ENCODE assay signal across 9 cellular contexts in genomic region chr19:47019431-47020041, GRCh38. TPM values are rescaled to one million over a fixed set of nuclear protein-coding genes. Genes with fewer than 3 reads are reported as not detected.
A peak's percentile ranks its signal among the peaks of the same experiment; 100 is the strongest.
DNase-seq lines count a peak whose midpoint lies in the region; ATAC-seq and TF ChIP-seq lines count a peak whose summit lies in the region.
"Had no signal": no experiment of that assay in that cellular context is flagged by ENCODE, and none has a peak within 500 bp of the region (broad histone marks: within the 10 kb centered on the region; RNA-seq: fewer than 3 reads in every experiment).

NPAS1 (plus strand) TSS chr19:47019837; CDS start chr19:47021048, 1,211 bp downstream.

- DNase-seq in GM20000 (ENCODE audit: low spot score): peak; percentile 66
- peak; percentile 43 for DNase-seq in RWPE2 (ENCODE audit: low spot score)
- DNase-seq in left cardiac atrium: no peak
- no peak for DNase-seq in retinal pigment epithelial cell (ENCODE audit: low read depth)
- no peak for DNase-seq in HPDE6-E6E7 (ENCODE audit: extremely low spot score)
- DNase-seq in NCI-H2196 (lab: John Stamatoyannopoulos, UW; ENCODE audit: unreplicated experiment): no peak
- DNase-seq in activated CD4-positive, alpha-beta T cell treated with anti-CD3 and anti-CD28 coated beads, Interleukin-2, amount 50 U/mL, for 4 hours: no peak

- H3K9me3 ChIP-seq in RWPE2 (ENCODE audit: severe bottlenecking): no peaks in the 10 kb centered on the region

- TF ChIP-seq CTCF in GM20000 (IDR thresholded peaks at IDR 0.05; ENCODE audit: extremely low read depth, missing control alignments) (no peak), RWPE2 (IDR thresholded peaks at IDR 0.05; ENCODE audit: poor library complexity, severe bottlenecking) (no peak), retinal pigment epithelial cell (conservative IDR thresholded peaks at IDR 0.05; ENCODE audit: low read depth, low read length) (no peak)

- ATAC-seq in RWPE2 (ENCODE audit: low read depth) (0 out of 3 replicates have a peak, but pooled peaks have one; percentile 22), left cardiac atrium (peak; percentile 21 to 40), GM21381 (IDR thresholded peaks at IDR 0.05; ENCODE audit: unreplicated experiment) (no peak)

- H3K4me3 ChIP-seq in RWPE2 (ENCODE audit: severe bottlenecking) (peak within 1 kb of the TSS; percentile 25), retinal pigment epithelial cell (ENCODE audit: low read length) (peak within 1 kb of the TSS; percentile 21)

- H3K27me3 ChIP-seq in RWPE2 (ENCODE audit: insufficient read depth, poor library complexity, severe bottlenecking): peaks cover 53% of the 10 kb centered on the region

- no peaks in the 10 kb centered on the region for H3K36me3 ChIP-seq in RWPE2 (ENCODE audit: low read depth)

- no peak within 1 kb of the TSS for H3K27ac ChIP-seq in RWPE2 (ENCODE audit: poor library complexity, severe bottlenecking)
- H3K27ac ChIP-seq: epithelial cell of prostate had no signal

- no peaks in the 10 kb centered on the region for H3K4me1 ChIP-seq in RWPE2 (ENCODE audit: insufficient read depth, poor library complexity, severe bottlenecking)

- intact Hi-C loops in left cardiac atrium (cut with DNase I): no loop called here

RNA-seq across cellular contexts. Expression of gene NPAS1, which starts in this region (rescaled TPM):
- 1 to 10 TPM in 1 of 2 donors, under 1 TPM in 1; 0.44 to 1.2 TPM for total RNA-seq in left cardiac atrium

Comparison
In these comparisons a context has a peak if more than half of its experiments do, and no peak if none do; other contexts are left out.
1. DNase-seq: peak in GM20000 (single experiment) and RWPE2 (single experiment); none in left cardiac atrium (single experiment), retinal pigment epithelial cell (single experiment), HPDE6-E6E7 (single experiment), NCI-H2196 (single experiment) and activated CD4-positive, alpha-beta T cell treated with anti-CD3 and anti-CD28 coated beads, Interleukin-2, amount 50 U/mL, for 4 hours (0 of 2).